ENCODE assay signal across 1 cellular context in genomic region chr10:30438016-30438850, GRCh38.
A peak's percentile ranks its signal among the peaks of the same experiment; 100 is the strongest.
TF ChIP-seq lines count a peak whose summit lies in the region.

No MANE protein-coding gene starts in this region.

TF ChIP-seq in HepG2, 621 proteins besides CTCF, POLR2A, EP300 and RAD21 (continued from another document and continues in another):
- TF ChIP-seq, protein P1, sequence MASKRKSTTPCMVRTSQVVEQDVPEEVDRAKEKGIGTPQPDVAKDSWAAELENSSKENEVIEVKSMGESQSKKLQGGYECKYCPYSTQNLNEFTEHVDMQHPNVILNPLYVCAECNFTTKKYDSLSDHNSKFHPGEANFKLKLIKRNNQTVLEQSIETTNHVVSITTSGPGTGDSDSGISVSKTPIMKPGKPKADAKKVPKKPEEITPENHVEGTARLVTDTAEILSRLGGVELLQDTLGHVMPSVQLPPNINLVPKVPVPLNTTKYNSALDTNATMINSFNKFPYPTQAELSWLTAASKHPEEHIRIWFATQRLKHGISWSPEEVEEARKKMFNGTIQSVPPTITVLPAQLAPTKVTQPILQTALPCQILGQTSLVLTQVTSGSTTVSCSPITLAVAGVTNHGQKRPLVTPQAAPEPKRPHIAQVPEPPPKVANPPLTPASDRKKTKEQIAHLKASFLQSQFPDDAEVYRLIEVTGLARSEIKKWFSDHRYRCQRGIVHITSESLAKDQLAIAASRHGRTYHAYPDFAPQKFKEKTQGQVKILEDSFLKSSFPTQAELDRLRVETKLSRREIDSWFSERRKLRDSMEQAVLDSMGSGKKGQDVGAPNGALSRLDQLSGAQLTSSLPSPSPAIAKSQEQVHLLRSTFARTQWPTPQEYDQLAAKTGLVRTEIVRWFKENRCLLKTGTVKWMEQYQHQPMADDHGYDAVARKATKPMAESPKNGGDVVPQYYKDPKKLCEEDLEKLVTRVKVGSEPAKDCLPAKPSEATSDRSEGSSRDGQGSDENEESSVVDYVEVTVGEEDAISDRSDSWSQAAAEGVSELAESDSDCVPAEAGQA (IDR thresholded peaks at IDR 0.05; ENCODE audit: low read depth) = no peak
- TF ChIP-seq, protein P1 (CRISPR knock-in tag; IDR thresholded peaks at IDR 0.05; ENCODE audit: borderline replicate concordance) = no peak
- TF ChIP-seq, protein P2, sequence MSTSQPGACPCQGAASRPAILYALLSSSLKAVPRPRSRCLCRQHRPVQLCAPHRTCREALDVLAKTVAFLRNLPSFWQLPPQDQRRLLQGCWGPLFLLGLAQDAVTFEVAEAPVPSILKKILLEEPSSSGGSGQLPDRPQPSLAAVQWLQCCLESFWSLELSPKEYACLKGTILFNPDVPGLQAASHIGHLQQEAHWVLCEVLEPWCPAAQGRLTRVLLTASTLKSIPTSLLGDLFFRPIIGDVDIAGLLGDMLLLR (CRISPR knock-in tag; IDR thresholded peaks at IDR 0.05) = no peak
- TF ChIP-seq MIXL1 (CRISPR knock-in tag; IDR thresholded peaks at IDR 0.05) (peak; percentile 53; the same call in 1 of the 2 replicates), KLF15 (CRISPR knock-in tag; IDR thresholded peaks at IDR 0.05; ENCODE audit: borderline replicate concordance) (no peak), ZNF562 (CRISPR knock-in tag; IDR thresholded peaks at IDR 0.05; ENCODE audit: borderline replicate concordance) (no peak), RARA (CRISPR knock-in tag; IDR thresholded peaks at IDR 0.05) (peak; percentile 73), THYN1 (CRISPR knock-in tag; IDR thresholded peaks at IDR 0.05; ENCODE audit: borderline replicate concordance, low read depth) (no peak), BCL6 (CRISPR knock-in tag; IDR thresholded peaks at IDR 0.05) (peak; percentile 87), UBTF (CRISPR knock-in tag; IDR thresholded peaks at IDR 0.05) (0 out of 2 replicates have a peak, but pooled peaks have one; percentile 42), HMG20A (CRISPR knock-in tag; IDR thresholded peaks at IDR 0.05; ENCODE audit: borderline replicate concordance) (peak; percentile 55; the same call in 1 of the 2 replicates), MAFK (conservative IDR thresholded peaks at IDR 0.05 in 1 of 2, IDR thresholded peaks at IDR 0.05 in 1 of 2; ENCODE audit: low read length in 2 of 2) (no peak), RBAK (CRISPR knock-in tag; IDR thresholded peaks at IDR 0.05) (no peak), ZSCAN31 (CRISPR knock-in tag; IDR thresholded peaks at IDR 0.05; ENCODE audit: low read depth) (no peak), ZNF362 (CRISPR knock-in tag; IDR thresholded peaks at IDR 0.05; ENCODE audit: borderline replicate concordance) (peak; percentile 16; the same call in 1 of the 2 replicates), ZBTB20 (CRISPR knock-in tag; IDR thresholded peaks at IDR 0.05; ENCODE audit: borderline replicate concordance, low read depth) (0 out of 2 replicates have a peak, but pooled peaks have one; percentile 39), SNAI1 (CRISPR knock-in tag; IDR thresholded peaks at IDR 0.05; ENCODE audit: borderline replicate concordance) (no peak), ZNF251 (CRISPR knock-in tag; IDR thresholded peaks at IDR 0.05) (no peak), JUNB (CRISPR knock-in tag; IDR thresholded peaks at IDR 0.05; ENCODE audit: borderline replicate concordance) (no peak), TBX3 (IDR thresholded peaks at IDR 0.05; ENCODE audit: borderline replicate concordance) (no peak), SMAD3 (CRISPR knock-in tag; IDR thresholded peaks at IDR 0.05) (peak; percentile 50; the same call in 1 of the 2 replicates), ZGPAT (CRISPR knock-in tag; IDR thresholded peaks at IDR 0.05) (peak; percentile 70; the same call in 1 of the 2 replicates), ZNF431 (CRISPR knock-in tag; IDR thresholded peaks at IDR 0.05; ENCODE audit: borderline replicate concordance, low read depth) (peak; percentile 40; the same call in 1 of the 2 replicates), CSRNP1 (CRISPR knock-in tag; IDR thresholded peaks at IDR 0.05) (no peak), ZNF263 (CRISPR knock-in tag; IDR thresholded peaks at IDR 0.05) (peak; percentile 31; the same call in 1 of the 2 replicates), ZNF740 (CRISPR knock-in tag; IDR thresholded peaks at IDR 0.05) (no peak), SYNCRIP (IDR thresholded peaks at IDR 0.05; ENCODE audit: insufficient read depth, low read depth, low read length) (no peak), ZNF354B (CRISPR knock-in tag; IDR thresholded peaks at IDR 0.05) (no peak)
- TF ChIP-seq, protein P3, sequence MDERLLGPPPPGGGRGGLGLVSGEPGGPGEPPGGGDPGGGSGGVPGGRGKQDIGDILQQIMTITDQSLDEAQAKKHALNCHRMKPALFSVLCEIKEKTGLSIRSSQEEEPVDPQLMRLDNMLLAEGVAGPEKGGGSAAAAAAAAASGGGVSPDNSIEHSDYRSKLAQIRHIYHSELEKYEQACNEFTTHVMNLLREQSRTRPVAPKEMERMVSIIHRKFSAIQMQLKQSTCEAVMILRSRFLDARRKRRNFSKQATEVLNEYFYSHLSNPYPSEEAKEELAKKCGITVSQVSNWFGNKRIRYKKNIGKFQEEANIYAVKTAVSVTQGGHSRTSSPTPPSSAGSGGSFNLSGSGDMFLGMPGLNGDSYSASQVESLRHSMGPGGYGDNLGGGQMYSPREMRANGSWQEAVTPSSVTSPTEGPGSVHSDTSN (CRISPR knock-in tag; IDR thresholded peaks at IDR 0.05) = no peak
- TF ChIP-seq, protein P4, sequence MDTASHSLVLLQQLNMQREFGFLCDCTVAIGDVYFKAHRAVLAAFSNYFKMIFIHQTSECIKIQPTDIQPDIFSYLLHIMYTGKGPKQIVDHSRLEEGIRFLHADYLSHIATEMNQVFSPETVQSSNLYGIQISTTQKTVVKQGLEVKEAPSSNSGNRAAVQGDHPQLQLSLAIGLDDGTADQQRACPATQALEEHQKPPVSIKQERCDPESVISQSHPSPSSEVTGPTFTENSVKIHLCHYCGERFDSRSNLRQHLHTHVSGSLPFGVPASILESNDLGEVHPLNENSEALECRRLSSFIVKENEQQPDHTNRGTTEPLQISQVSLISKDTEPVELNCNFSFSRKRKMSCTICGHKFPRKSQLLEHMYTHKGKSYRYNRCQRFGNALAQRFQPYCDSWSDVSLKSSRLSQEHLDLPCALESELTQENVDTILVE (CRISPR knock-in tag; IDR thresholded peaks at IDR 0.05) = no peak; the same call in 1 of the 2 replicates
- TF ChIP-seq, protein P5, sequence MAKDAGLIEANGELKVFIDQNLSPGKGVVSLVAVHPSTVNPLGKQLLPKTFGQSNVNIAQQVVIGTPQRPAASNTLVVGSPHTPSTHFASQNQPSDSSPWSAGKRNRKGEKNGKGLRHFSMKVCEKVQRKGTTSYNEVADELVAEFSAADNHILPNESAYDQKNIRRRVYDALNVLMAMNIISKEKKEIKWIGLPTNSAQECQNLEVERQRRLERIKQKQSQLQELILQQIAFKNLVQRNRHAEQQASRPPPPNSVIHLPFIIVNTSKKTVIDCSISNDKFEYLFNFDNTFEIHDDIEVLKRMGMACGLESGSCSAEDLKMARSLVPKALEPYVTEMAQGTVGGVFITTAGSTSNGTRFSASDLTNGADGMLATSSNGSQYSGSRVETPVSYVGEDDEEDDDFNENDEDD (CRISPR knock-in tag; IDR thresholded peaks at IDR 0.05; ENCODE audit: borderline replicate concordance) = no peak
- TF ChIP-seq, protein P6, sequence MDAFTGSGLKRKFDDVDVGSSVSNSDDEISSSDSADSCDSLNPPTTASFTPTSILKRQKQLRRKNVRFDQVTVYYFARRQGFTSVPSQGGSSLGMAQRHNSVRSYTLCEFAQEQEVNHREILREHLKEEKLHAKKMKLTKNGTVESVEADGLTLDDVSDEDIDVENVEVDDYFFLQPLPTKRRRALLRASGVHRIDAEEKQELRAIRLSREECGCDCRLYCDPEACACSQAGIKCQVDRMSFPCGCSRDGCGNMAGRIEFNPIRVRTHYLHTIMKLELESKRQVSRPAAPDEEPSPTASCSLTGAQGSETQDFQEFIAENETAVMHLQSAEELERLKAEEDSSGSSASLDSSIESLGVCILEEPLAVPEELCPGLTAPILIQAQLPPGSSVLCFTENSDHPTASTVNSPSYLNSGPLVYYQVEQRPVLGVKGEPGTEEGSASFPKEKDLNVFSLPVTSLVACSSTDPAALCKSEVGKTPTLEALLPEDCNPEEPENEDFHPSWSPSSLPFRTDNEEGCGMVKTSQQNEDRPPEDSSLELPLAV (CRISPR knock-in tag; conservative IDR thresholded peaks at IDR 0.05; ENCODE audit: low read depth) = no peak
- TF ChIP-seq, protein P7, sequence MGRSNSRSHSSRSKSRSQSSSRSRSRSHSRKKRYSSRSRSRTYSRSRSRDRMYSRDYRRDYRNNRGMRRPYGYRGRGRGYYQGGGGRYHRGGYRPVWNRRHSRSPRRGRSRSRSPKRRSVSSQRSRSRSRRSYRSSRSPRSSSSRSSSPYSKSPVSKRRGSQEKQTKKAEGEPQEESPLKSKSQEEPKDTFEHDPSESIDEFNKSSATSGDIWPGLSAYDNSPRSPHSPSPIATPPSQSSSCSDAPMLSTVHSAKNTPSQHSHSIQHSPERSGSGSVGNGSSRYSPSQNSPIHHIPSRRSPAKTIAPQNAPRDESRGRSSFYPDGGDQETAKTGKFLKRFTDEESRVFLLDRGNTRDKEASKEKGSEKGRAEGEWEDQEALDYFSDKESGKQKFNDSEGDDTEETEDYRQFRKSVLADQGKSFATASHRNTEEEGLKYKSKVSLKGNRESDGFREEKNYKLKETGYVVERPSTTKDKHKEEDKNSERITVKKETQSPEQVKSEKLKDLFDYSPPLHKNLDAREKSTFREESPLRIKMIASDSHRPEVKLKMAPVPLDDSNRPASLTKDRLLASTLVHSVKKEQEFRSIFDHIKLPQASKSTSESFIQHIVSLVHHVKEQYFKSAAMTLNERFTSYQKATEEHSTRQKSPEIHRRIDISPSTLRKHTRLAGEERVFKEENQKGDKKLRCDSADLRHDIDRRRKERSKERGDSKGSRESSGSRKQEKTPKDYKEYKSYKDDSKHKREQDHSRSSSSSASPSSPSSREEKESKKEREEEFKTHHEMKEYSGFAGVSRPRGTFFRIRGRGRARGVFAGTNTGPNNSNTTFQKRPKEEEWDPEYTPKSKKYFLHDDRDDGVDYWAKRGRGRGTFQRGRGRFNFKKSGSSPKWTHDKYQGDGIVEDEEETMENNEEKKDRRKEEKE (IDR thresholded peaks at IDR 0.05) = no peak
